ENCODE assay signal across 25 cellular contexts in genomic region chr13:101219609-101220265, GRCh38.
A peak's percentile ranks its signal among the peaks of the same experiment; 100 is the strongest.
DNase-seq lines count a peak whose midpoint lies in the region; ATAC-seq, FAIRE-seq and TF ChIP-seq lines count a peak whose summit lies in the region.
"Had no signal": no experiment of that assay in that cellular context is flagged by ENCODE, and none has a peak within 500 bp of the region (broad histone marks: within the 10 kb centered on the region; RNA-seq: fewer than 3 reads in every experiment).

No MANE protein-coding gene starts in this region.

- no peak overlapping the region for H3K4me3 ChIP-seq in choroid plexus epithelial cell (ENCODE audit: low read depth, low read length)
- no peak overlapping the region for H3K4me3 ChIP-seq in pancreas
- H3K4me3 ChIP-seq: BLaER1 had no signal

- intact Hi-C loops in pancreas (cut with DNase I), result no loop called here

- TF ChIP-seq CTCF in choroid plexus epithelial cell (conservative IDR thresholded peaks at IDR 0.05; ENCODE audit: low read depth, low read length) (no peak), pancreas (IDR thresholded peaks at IDR 0.05) (no peak)

- TF ChIP-seq POLR2A in H54 (IDR thresholded peaks at IDR 0.05; ENCODE audit: low read depth, low read length), result no peak

- DNase-seq in H54 (ENCODE audit: insufficient read length, low spot score), result no peak
- peak; percentile 5 for DNase-seq in choroid plexus epithelial cell (ENCODE audit: low read depth)
- DNase-seq in pancreas, result peak in 2 of 6 donors; percentile 19 to 32
- no peak for DNase-seq in GDM1 (lab: John Stamatoyannopoulos, UW)
- DNase-seq in nucleus accumbens (lab: John Stamatoyannopoulos, UW), result no peak
- DNase-seq in dedifferentiated amniotic fluid mesenchymal stem cell (ENCODE audit: extremely low spot score), result no peak
- DNase-seq in NK-92 treated with Interleukin-12 subunit alpha and Interleukin-12 subunit beta, amount 100 ng/mL, for 24 hours (lab: John Stamatoyannopoulos, UW), result no peak
- DNase-seq: 8988T; ACHN; BE2C; C1 segment of cervical spinal cord; CD4-positive, alpha-beta memory T cell; CD4-positive, CD25-positive, alpha-beta regulatory T cell; CD8-positive, alpha-beta memory T cell; COR-L47; DMS 273 treated with DMSO at 0.1 percent for 48 hours; DMS153; DMS79; DND-41; EL; GF-D8 had no signal

- no peak overlapping the region for H3K27ac ChIP-seq in pancreas
- H3K27ac ChIP-seq: BLaER1 had no signal

- no peaks in the 10 kb centered on the region for H3K27me3 ChIP-seq in pancreas
- H3K27me3 ChIP-seq: BE2C, BLaER1 had no signal

- FAIRE-seq in H54 (lab: Jason Lieb, UNC) (peak; percentile 68), pancreas (lab: Jason Lieb, UNC) (no peak)
- FAIRE-seq: A204.1, GM12891, GM19239 had no signal

- WGBS in pancreas, 2 donors, result 24 to 29% methylated on average over 2 of the region's 2 CpGs

- peak; percentile 59 to 94 (median 80) for ATAC-seq in pancreas

- H3K9me3 ChIP-seq in pancreas, result no peaks in the 10 kb centered on the region
- H3K9me3 ChIP-seq: BE2C, BLaER1 had no signal

- no peaks in the 10 kb centered on the region for H3K4me1 ChIP-seq in pancreas
- H3K4me1 ChIP-seq: BE2C, BLaER1 had no signal

- no peaks in the 10 kb centered on the region for H3K36me3 ChIP-seq in pancreas
- H3K36me3 ChIP-seq: BE2C, BLaER1 had no signal
